In the genomic region with DNA sequence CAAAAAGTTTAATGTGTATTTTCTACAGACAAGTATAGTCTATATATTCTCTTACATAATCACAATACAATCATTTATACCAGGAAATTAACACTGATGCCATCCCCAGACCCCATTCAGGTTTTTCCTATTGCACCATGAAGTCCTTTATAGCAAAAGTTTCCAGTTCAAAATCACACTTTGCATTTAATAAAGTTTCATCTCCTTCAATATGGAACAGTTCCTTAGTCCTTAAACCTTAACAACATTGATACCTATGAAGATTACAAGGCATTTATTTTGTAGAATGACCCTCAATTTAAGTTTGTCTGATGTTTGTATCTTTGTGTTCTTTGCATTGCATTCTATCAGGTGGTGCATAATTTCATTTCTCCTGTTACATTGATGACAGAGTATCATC, we compare ENCODE assay signal across 1 cellular context.
TF ChIP-seq lines count a peak whose summit lies in the region.

No MANE protein-coding gene starts in this region.

TF ChIP-seq in K562, 482 proteins besides CTCF, POLR2A, EP300 and RAD21 (continued from another document):
- TF ChIP-seq, protein P1, sequence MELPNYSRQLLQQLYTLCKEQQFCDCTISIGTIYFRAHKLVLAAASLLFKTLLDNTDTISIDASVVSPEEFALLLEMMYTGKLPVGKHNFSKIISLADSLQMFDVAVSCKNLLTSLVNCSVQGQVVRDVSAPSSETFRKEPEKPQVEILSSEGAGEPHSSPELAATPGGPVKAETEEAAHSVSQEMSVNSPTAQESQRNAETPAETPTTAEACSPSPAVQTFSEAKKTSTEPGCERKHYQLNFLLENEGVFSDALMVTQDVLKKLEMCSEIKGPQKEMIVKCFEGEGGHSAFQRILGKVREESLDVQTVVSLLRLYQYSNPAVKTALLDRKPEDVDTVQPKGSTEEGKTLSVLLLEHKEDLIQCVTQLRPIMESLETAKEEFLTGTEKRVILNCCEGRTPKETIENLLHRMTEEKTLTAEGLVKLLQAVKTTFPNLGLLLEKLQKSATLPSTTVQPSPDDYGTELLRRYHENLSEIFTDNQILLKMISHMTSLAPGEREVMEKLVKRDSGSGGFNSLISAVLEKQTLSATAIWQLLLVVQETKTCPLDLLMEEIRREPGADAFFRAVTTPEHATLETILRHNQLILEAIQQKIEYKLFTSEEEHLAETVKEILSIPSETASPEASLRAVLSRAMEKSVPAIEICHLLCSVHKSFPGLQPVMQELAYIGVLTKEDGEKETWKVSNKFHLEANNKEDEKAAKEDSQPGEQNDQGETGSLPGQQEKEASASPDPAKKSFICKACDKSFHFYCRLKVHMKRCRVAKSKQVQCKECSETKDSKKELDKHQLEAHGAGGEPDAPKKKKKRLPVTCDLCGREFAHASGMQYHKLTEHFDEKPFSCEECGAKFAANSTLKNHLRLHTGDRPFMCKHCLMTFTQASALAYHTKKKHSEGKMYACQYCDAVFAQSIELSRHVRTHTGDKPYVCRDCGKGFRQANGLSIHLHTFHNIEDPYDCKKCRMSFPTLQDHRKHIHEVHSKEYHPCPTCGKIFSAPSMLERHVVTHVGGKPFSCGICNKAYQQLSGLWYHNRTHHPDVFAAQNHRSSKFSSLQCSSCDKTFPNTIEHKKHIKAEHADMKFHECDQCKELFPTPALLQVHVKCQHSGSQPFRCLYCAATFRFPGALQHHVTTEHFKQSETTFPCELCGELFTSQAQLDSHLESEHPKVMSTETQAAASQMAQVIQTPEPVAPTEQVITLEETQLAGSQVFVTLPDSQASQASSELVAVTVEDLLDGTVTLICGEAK (IDR thresholded peaks at IDR 0.05): peak; percentile 83
- TF ChIP-seq, protein P1 (CRISPR knock-in tag; IDR thresholded peaks at IDR 0.05): no peak
- TF ChIP-seq, protein P2, sequence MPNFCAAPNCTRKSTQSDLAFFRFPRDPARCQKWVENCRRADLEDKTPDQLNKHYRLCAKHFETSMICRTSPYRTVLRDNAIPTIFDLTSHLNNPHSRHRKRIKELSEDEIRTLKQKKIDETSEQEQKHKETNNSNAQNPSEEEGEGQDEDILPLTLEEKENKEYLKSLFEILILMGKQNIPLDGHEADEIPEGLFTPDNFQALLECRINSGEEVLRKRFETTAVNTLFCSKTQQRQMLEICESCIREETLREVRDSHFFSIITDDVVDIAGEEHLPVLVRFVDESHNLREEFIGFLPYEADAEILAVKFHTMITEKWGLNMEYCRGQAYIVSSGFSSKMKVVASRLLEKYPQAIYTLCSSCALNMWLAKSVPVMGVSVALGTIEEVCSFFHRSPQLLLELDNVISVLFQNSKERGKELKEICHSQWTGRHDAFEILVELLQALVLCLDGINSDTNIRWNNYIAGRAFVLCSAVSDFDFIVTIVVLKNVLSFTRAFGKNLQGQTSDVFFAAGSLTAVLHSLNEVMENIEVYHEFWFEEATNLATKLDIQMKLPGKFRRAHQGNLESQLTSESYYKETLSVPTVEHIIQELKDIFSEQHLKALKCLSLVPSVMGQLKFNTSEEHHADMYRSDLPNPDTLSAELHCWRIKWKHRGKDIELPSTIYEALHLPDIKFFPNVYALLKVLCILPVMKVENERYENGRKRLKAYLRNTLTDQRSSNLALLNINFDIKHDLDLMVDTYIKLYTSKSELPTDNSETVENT (CRISPR knock-in tag; IDR thresholded peaks at IDR 0.05): no peak
- TF ChIP-seq CSDE1 (IDR thresholded peaks at IDR 0.05): 0 out of 4 replicates have a peak, but pooled peaks of 1 of the 2 experiments have one; percentile 41
- TF ChIP-seq STAT5B (CRISPR knock-in tag; IDR thresholded peaks at IDR 0.05): no peak
- TF ChIP-seq ATF1 (CRISPR knock-in tag; IDR thresholded peaks at IDR 0.05): no peak
- TF ChIP-seq ATF1 (tag; IDR thresholded peaks at IDR 0.05): no peak
- TF ChIP-seq, protein P3, sequence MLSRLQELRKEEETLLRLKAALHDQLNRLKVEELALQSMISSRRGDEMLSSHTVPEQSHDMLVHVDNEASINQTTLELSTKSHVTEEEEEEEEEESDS (CRISPR knock-in tag; IDR thresholded peaks at IDR 0.05): no peak
